In the genomic region with DNA sequence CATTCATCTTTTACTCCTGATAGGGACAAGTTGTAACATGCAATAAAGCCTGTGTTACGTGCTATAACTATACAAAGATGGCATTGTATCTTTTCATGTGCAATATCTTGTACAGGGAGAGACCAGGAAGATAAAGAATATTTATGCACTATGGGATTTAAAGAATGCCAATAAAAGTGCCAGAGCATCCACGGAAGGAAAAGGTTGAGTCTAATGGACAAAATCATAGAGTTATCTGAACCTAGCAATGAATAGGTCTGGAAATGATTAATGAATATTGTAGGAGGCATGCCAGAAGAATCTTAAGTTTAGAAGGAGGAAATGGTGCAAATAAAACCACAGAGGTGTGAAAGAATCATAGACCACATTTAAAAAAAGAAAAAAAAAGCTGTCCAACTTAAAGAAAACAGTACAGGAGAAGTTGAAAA, we compare ENCODE assay signal across 18 cellular contexts.
DNase-seq lines count a peak whose midpoint lies in the region; ATAC-seq, FAIRE-seq and TF ChIP-seq lines count a peak whose summit lies in the region.
"Had no signal": no experiment of that assay in that cellular context is flagged by ENCODE, and none has a peak within 500 bp of the region (broad histone marks: within the 10 kb centered on the region; RNA-seq: fewer than 3 reads in every experiment).

No MANE protein-coding gene starts in this region.

- no peak overlapping the region for H3K27ac Mint-ChIP-seq in activated naive CD8-positive, alpha-beta T cell
- H3K27ac Mint-ChIP-seq in activated naive CD8-positive, alpha-beta T cell treated with anti-CD3 and anti-CD28 coated beads, Interleukin-2, amount 50 U/mL, for 24 hours, result no peak overlapping the region
- H3K27ac Mint-ChIP-seq: IgD-negative memory B cell had no signal

- POLR2A ChIA-PET in SK-N-SH (lab: Yijun Ruan, JAX), result no interaction called here

- H4K20me1 ChIP-seq in SK-N-SH (ENCODE audit: insufficient read depth), result no peaks in the 10 kb centered on the region

- H3K4me3 Mint-ChIP-seq in activated naive CD8-positive, alpha-beta T cell, result peak overlapping the region; percentile 24
- H3K4me3 Mint-ChIP-seq in activated naive CD8-positive, alpha-beta T cell treated with anti-CD3 and anti-CD28 coated beads, Interleukin-2, amount 50 U/mL, for 24 hours, result no peak overlapping the region
- H3K4me3 Mint-ChIP-seq: IgD-negative memory B cell had no signal

- H3K9me3 Mint-ChIP-seq in activated naive CD8-positive, alpha-beta T cell (ENCODE audit: low read depth), result no peaks in the 10 kb centered on the region
- no peaks in the 10 kb centered on the region for H3K9me3 Mint-ChIP-seq in activated naive CD8-positive, alpha-beta T cell treated with anti-CD3 and anti-CD28 coated beads, Interleukin-2, amount 50 U/mL, for 24 hours

- no peak overlapping the region for H3K4me2 ChIP-seq in SK-N-SH

- no peak for DNase-seq in activated naive CD8-positive, alpha-beta T cell treated with anti-CD3 and anti-CD28 coated beads, Interleukin-2, amount 50 U/mL, for 24 hours
- DNase-seq in SK-MEL-5 (ENCODE audit: low read depth, low spot score) (peak; percentile 29), foreskin melanocyte (peak; percentile 18), small intestine (peak; percentile 46), hippocampal formation (lab: John Stamatoyannopoulos, UW) (no peak), GM10266 (ENCODE audit: extremely low spot score) (no peak), SK-N-SH (no peak)
- DNase-seq: activated CD4-positive, alpha-beta T cell treated with anti-CD3 and anti-CD28 coated beads, Interleukin-2, amount 50 U/mL, for 48 hours; amniotic stem cell; GM23248; MV-4-11; NCI-H2029; NCI-H510A; stimulated activated CD4-positive, alpha-beta T cell treated with anti-CD3 and anti-CD28 coated beads, Interleukin-4, amount 100 ng/mL, for 4 hours; stimulated activated CD8-positive, alpha-beta memory T cell treated with anti-CD3 and anti-CD28 coated beads, Interleukin-4, amount 100 ng/mL, for 48 hours had no signal

- CTCF ChIA-PET in SK-N-SH (lab: Yijun Ruan, JAX), result no interaction called here

- no peak overlapping the region for H2AFZ ChIP-seq in SK-N-SH (ENCODE audit: low read depth)
- H2AFZ ChIP-seq: GM23248 had no signal

- in situ Hi-C loops in SK-MEL-5 (cut with HindIII; ENCODE audit: low pct_unique_long_range_greater_than_20kb, low sequenced_read_pairs), result no loop called here

- H3K27ac ChIP-seq in small intestine (ENCODE audit: low read depth in 1 of 2, low read length in 1 of 2) (no peak overlapping the region), SK-N-SH (ENCODE audit: low read depth in 2 of 2, low read length in 1 of 2) (no peak overlapping the region)
- H3K27ac ChIP-seq: GM23248 had no signal

- no peaks in the 10 kb centered on the region for H3K27me3 Mint-ChIP-seq in activated naive CD8-positive, alpha-beta T cell
- H3K27me3 Mint-ChIP-seq in activated naive CD8-positive, alpha-beta T cell treated with anti-CD3 and anti-CD28 coated beads, Interleukin-2, amount 50 U/mL, for 24 hours, result no peaks in the 10 kb centered on the region
- H3K27me3 Mint-ChIP-seq: IgD-negative memory B cell had no signal

- H3K4me3 ChIP-seq in small intestine (ENCODE audit: low read depth in 1 of 2, low read length in 2 of 2) (no peak overlapping the region), SK-N-SH (ENCODE audit: low read depth in 2 of 2, low read length in 1 of 2) (no peak overlapping the region)
- H3K4me3 ChIP-seq: GM23248 had no signal

- no peak for ATAC-seq in activated naive CD8-positive, alpha-beta T cell treated with anti-CD3 and anti-CD28 coated beads, Interleukin-2, amount 50 U/mL, for 24 hours

- no peaks in the 10 kb centered on the region for H3K27me3 ChIP-seq in small intestine (ENCODE audit: control insufficient read depth in 2 of 2, insufficient read depth in 2 of 2, low read length in 2 of 2)
- no peaks in the 10 kb centered on the region for H3K27me3 ChIP-seq in SK-N-SH (ENCODE audit: insufficient read depth)

- H3K36me3 ChIP-seq in small intestine (ENCODE audit: control insufficient read depth in 2 of 2, insufficient read depth in 2 of 2, low read length in 2 of 2) (no peaks in the 10 kb centered on the region), SK-N-SH (replicated peaks in 1 of 2; ENCODE audit: control insufficient read depth in 1 of 2, insufficient read depth in 2 of 2, low read length in 1 of 2) (no peaks in the 10 kb centered on the region)

- H3K4me1 Mint-ChIP-seq in activated naive CD8-positive, alpha-beta T cell (ENCODE audit: low read depth), result peaks cover 20% of the 10 kb centered on the region
- H3K4me1 Mint-ChIP-seq in activated naive CD8-positive, alpha-beta T cell treated with anti-CD3 and anti-CD28 coated beads, Interleukin-2, amount 50 U/mL, for 24 hours, result peaks cover 14% of the 10 kb centered on the region
- H3K4me1 Mint-ChIP-seq: IgD-negative memory B cell had no signal

- no peaks in the 10 kb centered on the region for H3K9me2 ChIP-seq in SK-N-SH

- TF ChIP-seq CTCF in GM10266 (IDR thresholded peaks at IDR 0.05; ENCODE audit: control insufficient read depth, insufficient read depth, low read depth, missing control alignments) (no peak), SK-N-SH (IDR thresholded peaks at IDR 0.05) (no peak)

- H3K4me1 ChIP-seq in small intestine (ENCODE audit: control insufficient read depth in 2 of 2, insufficient read depth in 1 of 2, low read depth in 1 of 2, low read length in 1 of 2), result no peaks in the 10 kb centered on the region
- H3K4me1 ChIP-seq in SK-N-SH (ENCODE audit: control insufficient read depth in 1 of 2, insufficient read depth in 2 of 2, low read depth in 1 of 2, low read length in 1 of 2), result no peaks in the 10 kb centered on the region; a peak in 1 of 4 replicates

- no peak overlapping the region for H3K9ac ChIP-seq in SK-N-SH
- H3K9ac ChIP-seq: GM23248 had no signal

- H3F3A ChIP-seq in SK-N-SH (replicated peaks; ENCODE audit: insufficient read depth), result no peaks in the 10 kb centered on the region

- TF ChIP-seq RAD21 in SK-N-SH (IDR thresholded peaks at IDR 0.05; ENCODE audit: low read length), result no peak

- H3K9me3 ChIP-seq in small intestine (ENCODE audit: control insufficient read depth, low read depth) (no peaks in the 10 kb centered on the region), SK-N-SH (no peaks in the 10 kb centered on the region)

- H3K36me3 Mint-ChIP-seq in activated naive CD8-positive, alpha-beta T cell, result no peaks in the 10 kb centered on the region
- H3K36me3 Mint-ChIP-seq in activated naive CD8-positive, alpha-beta T cell treated with anti-CD3 and anti-CD28 coated beads, Interleukin-2, amount 50 U/mL, for 24 hours (ENCODE audit: low read depth), result no peaks in the 10 kb centered on the region
- H3K36me3 Mint-ChIP-seq: IgD-negative memory B cell had no signal

- FAIRE-seq in small intestine (lab: Jason Lieb, UNC), result no peak
- FAIRE-seq: D721Med had no signal

- no peak for TF ChIP-seq EP300 in SK-N-SH (IDR thresholded peaks at IDR 0.05; ENCODE audit: borderline replicate concordance in 1 of 2, low read depth in 1 of 2, low read length in 1 of 2)

- 7 to 26% (median 17%) methylated on average over 2 of the region's 2 CpGs for WGBS in small intestine, 3 donors
- 1% methylated on average over 2 of the region's 2 CpGs for WGBS in SK-N-SH (ENCODE audit: low lambda C conversion rate)

- H3K79me2 ChIP-seq in SK-N-SH (ENCODE audit: insufficient read depth), result no peaks in the 10 kb centered on the region

TF ChIP-seq in SK-N-SH, 30 proteins besides CTCF, POLR2A, EP300 and RAD21:
- TF ChIP-seq TAF1 (IDR thresholded peaks at IDR 0.05; ENCODE audit: borderline replicate concordance, low read depth, low read length) (no peak), MEF2A (IDR thresholded peaks at IDR 0.05; ENCODE audit: borderline replicate concordance, low read depth) (no peak), CHD2 (IDR thresholded peaks at IDR 0.05; ENCODE audit: low read length, partially characterized antibody) (no peak), EZH2phosphoT487 (IDR thresholded peaks at IDR 0.05; ENCODE audit: borderline replicate concordance, low read depth) (no peak), RFX5 (IDR thresholded peaks at IDR 0.05; ENCODE audit: low read length) (no peak), FOSL2 (IDR thresholded peaks at IDR 0.05; ENCODE audit: borderline replicate concordance, low read depth) (no peak), YY1 (IDR thresholded peaks at IDR 0.05; ENCODE audit: low read depth) (no peak), NFIC (IDR thresholded peaks at IDR 0.05; ENCODE audit: borderline replicate concordance) (no peak), POLR2AphosphoS5 (IDR thresholded peaks at IDR 0.05; ENCODE audit: low read depth, low read length) (no peak), SIN3A (IDR thresholded peaks at IDR 0.05; ENCODE audit: borderline replicate concordance, low read depth, low read length) (no peak), JUND (IDR thresholded peaks at IDR 0.05) (no peak)
- TF ChIP-seq, protein P1, sequence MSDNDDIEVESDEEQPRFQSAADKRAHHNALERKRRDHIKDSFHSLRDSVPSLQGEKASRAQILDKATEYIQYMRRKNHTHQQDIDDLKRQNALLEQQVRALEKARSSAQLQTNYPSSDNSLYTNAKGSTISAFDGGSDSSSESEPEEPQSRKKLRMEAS (IDR thresholded peaks at IDR 0.05; ENCODE audit: low read depth), result no peak
- TF ChIP-seq, protein P2, sequence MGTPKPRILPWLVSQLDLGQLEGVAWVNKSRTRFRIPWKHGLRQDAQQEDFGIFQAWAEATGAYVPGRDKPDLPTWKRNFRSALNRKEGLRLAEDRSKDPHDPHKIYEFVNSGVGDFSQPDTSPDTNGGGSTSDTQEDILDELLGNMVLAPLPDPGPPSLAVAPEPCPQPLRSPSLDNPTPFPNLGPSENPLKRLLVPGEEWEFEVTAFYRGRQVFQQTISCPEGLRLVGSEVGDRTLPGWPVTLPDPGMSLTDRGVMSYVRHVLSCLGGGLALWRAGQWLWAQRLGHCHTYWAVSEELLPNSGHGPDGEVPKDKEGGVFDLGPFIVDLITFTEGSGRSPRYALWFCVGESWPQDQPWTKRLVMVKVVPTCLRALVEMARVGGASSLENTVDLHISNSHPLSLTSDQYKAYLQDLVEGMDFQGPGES (IDR thresholded peaks at IDR 0.05; ENCODE audit: low read depth, low read length), result no peak

Comparison
In these comparisons a context has a peak if more than half of its experiments do, and no peak if none do; other contexts are left out.
1. DNase-seq: peak in SK-MEL-5 (single experiment), foreskin melanocyte (single experiment) and small intestine (single experiment); none in activated naive CD8-positive, alpha-beta T cell treated with anti-CD3 and anti-CD28 coated beads, Interleukin-2, amount 50 U/mL, for 24 hours (single experiment), hippocampal formation (0 of 2), GM10266 (single experiment) and SK-N-SH (single experiment).